1 cellular context compared by ENCODE assay signal in the genomic region with DNA sequence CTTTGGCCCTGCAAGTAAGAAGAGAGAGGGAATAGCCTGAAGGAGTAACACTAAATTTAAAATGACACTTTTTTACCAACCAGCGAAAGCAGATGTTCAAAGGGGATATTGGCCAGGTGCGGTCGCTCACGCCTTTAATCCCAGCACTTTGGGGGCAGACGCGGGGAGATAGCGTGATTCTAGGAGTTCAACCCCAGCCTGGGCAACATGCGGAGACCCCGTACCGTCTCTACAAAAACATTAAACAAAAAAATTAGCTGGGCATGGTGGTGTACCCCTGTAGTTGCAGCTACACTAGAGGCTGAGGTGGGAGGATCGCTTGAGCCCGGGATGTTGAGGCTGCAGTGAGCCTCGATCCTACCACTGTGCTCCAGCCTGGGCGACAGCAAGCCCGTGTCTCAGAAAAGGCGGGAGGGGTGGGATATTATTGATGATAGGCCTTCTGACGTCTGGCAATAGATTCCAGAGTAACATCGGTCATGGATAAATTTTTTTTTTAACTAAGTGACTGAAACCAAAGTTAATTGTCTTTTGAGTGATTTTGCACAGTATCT.
TF ChIP-seq lines count a peak whose summit lies in the region.

No MANE protein-coding gene starts in this region.

TF ChIP-seq in SK-N-SH treated with all-trans-retinoic acid at 6 μM for 48 hours, 23 proteins besides CTCF, POLR2A, EP300 and RAD21 (continued from another document):
- TF ChIP-seq POU6F1 (CRISPR knock-in tag; IDR thresholded peaks at IDR 0.05; ENCODE audit: borderline replicate concordance, low read depth) (no peak), ZNF70 (CRISPR knock-in tag; IDR thresholded peaks at IDR 0.05) (no peak), PPARA (CRISPR knock-in tag; IDR thresholded peaks at IDR 0.05; ENCODE audit: borderline replicate concordance) (no peak), ZC3H10 (CRISPR knock-in tag; IDR thresholded peaks at IDR 0.05) (no peak), CSDC2 (CRISPR knock-in tag; IDR thresholded peaks at IDR 0.05) (no peak)
TF ChIP-seq in SK-N-SH treated with all-trans-retinoic acid at 6 μM for 48 hours: peak in this region for 0.
